In the genomic region with DNA sequence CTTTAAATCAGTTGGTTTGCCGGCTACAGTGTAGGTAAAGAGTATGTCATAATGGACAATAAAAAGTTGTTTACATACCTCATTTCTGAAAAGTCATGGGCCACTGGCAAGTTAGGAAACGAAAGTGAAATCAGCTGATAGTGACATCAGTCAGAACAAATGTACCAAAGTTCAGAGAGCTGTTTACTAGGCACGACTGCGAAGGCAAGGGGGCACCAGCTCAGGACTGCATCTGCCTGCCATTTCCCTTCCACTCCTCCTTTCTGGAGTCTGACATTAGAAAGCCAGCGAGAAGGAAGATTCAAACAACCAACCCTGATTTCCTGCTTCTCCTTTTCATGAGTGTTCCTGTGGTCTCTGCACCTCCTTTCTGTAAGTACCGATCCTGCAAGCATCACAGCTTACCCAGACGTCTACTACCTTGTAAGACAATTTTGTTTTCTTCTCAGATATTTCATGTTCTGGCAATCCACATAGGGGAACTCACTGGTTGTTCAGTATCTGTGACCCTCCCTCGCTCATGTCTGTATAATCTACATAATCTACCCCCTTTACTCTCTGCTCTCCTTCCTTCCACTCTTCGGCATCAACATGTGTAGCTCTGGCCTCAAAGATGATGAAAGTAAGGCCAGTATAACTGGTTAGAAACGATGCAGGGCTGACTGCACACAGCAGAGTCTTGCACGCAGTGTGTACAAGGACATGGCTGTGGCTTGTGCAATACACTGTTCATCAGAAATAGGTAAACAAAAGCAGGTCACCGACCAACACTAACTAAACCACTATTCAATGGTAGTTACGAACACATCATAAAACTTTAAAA, we compare ENCODE assay signal across 7 cellular contexts. TPM values are rescaled to one million over a fixed set of nuclear protein-coding genes. Genes with fewer than 3 reads are reported as not detected.
DNase-seq lines count a peak whose midpoint lies in the region; ATAC-seq, FAIRE-seq and TF ChIP-seq lines count a peak whose summit lies in the region.

A gene (plus strand): TSS at position 174 of the 823 bp plus-strand sequence. CDS start 16,370 bp downstream, outside the sequence.

- H3K9me3 ChIP-seq in OCI-LY7 (ENCODE audit: low read length) (no peaks in the 10 kb centered on the region), heart left ventricle (no peaks in the 10 kb centered on the region), small intestine (ENCODE audit: control insufficient read depth, low read depth) (no peaks in the 10 kb centered on the region)

- H3K36me3 ChIP-seq in OCI-LY7 (ENCODE audit: insufficient read depth, low read length), result no peaks in the 10 kb centered on the region
- peaks cover 0 to 18% (median 5%) of the 10 kb centered on the region in 9 donors for H3K36me3 ChIP-seq in heart left ventricle
- no peaks in the 10 kb centered on the region for H3K36me3 ChIP-seq in small intestine (ENCODE audit: control insufficient read depth in 2 of 2, insufficient read depth in 2 of 2, low read length in 2 of 2)

- TF ChIP-seq CTCF in OCI-LY7 (conservative IDR thresholded peaks at IDR 0.05; ENCODE audit: low read length) (no peak), heart left ventricle (IDR thresholded peaks at IDR 0.05) (peak in 3 of 12 donors; percentile 13 to 27 (median 23))

- 12 to 29% (median 20%) methylated on average over 13 of the region's 13 CpGs for WGBS in heart left ventricle, 4 donors
- 1 to 3% (median 2%) methylated on average over 13 of the region's 13 CpGs for WGBS in small intestine, 3 donors

- POLR2A ChIA-PET in OCI-LY7 (lab: Charles Lee), result interaction anchor here (0.6 to 3.2 kb wide), 7 partner anchors 11 to 383 kb away, joined by 3 to 12 read pairs (median 3); a partner anchor contains a TSS

- ATAC-seq in GM18517 (IDR thresholded peaks at IDR 0.05; ENCODE audit: unreplicated experiment) (peak; percentile 78), HG02678 (IDR thresholded peaks at IDR 0.05; ENCODE audit: unreplicated experiment) (peak; percentile 66), heart left ventricle (peak; percentile 67 to 89 (median 82))

- H3K27ac ChIP-seq in OCI-LY7 (ENCODE audit: low read depth, low read length, poor library complexity, severe bottlenecking), result no peak within 1 kb of the TSS
- peak within 1 kb of the TSS; percentile 88 to 99 (median 93) for H3K27ac ChIP-seq in heart left ventricle
- H3K27ac ChIP-seq in small intestine (ENCODE audit: low read depth in 1 of 2, low read length in 1 of 2), result peak within 1 kb of the TSS; percentile 87 to 93

- peaks cover 4% of the 10 kb centered on the region for H3K9me3 Mint-ChIP-seq in activated naive CD4-positive, alpha-beta T cell treated with anti-CD3 and anti-CD28 coated beads for 36 hours

- H3K27ac Mint-ChIP-seq in activated naive CD4-positive, alpha-beta T cell treated with anti-CD3 and anti-CD28 coated beads for 36 hours, result peak within 1 kb of the TSS; percentile 91

- FAIRE-seq in small intestine (lab: Jason Lieb, UNC), result no peak

- H3K4me2 ChIP-seq in OCI-LY7 (ENCODE audit: low read length), result peak within 1 kb of the TSS; percentile 58; the same call in 1 of the 2 replicates

- H4K20me1 ChIP-seq in OCI-LY7 (ENCODE audit: insufficient read depth, low read length), result no peaks in the 10 kb centered on the region

- H3K4me1 ChIP-seq in OCI-LY7 (ENCODE audit: insufficient read depth, low read length, poor library complexity, severe bottlenecking) (peaks cover 9% of the 10 kb centered on the region), heart left ventricle (peaks cover 0 to 70% (median 47%) of the 10 kb centered on the region in 12 donors), small intestine (ENCODE audit: control insufficient read depth in 2 of 2, insufficient read depth in 1 of 2, low read depth in 1 of 2, low read length in 1 of 2) (peaks cover 6% of the 10 kb centered on the region in 2 donors)

- H2AFZ ChIP-seq in OCI-LY7 (ENCODE audit: low read length), result peak within 1 kb of the TSS; percentile 67; the same call in 1 of the 2 replicates

- peak in 1 of 2 donors; percentile 71 for TF ChIP-seq POLR2A in heart left ventricle (IDR thresholded peaks at IDR 0.05)

- H3K36me3 Mint-ChIP-seq in activated naive CD4-positive, alpha-beta T cell treated with anti-CD3 and anti-CD28 coated beads for 36 hours (ENCODE audit: low read depth), result peaks cover 23% of the 10 kb centered on the region

- no peaks in the 10 kb centered on the region for H3K27me3 Mint-ChIP-seq in activated naive CD4-positive, alpha-beta T cell treated with anti-CD3 and anti-CD28 coated beads for 36 hours (ENCODE audit: low read depth)

- H3K27me3 ChIP-seq in heart left ventricle (no peaks in the 10 kb centered on the region), small intestine (ENCODE audit: control insufficient read depth in 2 of 2, insufficient read depth in 2 of 2, low read length in 2 of 2) (no peaks in the 10 kb centered on the region)

- BruUV-seq in OCI-LY7 (replicated peaks; lab: Mats Ljungman, UMichigan), result TSS peak; percentile 71

- H3K4me3 ChIP-seq in OCI-LY7 (ENCODE audit: low read depth, low read length, poor library complexity, severe bottlenecking) (peak within 1 kb of the TSS; percentile 36), heart left ventricle (peak within 1 kb of the TSS; percentile 24 to 74 (median 60)), small intestine (ENCODE audit: low read depth in 1 of 2, low read length in 2 of 2) (peak within 1 kb of the TSS; percentile 17 to 59)

- H3K9me2 ChIP-seq in OCI-LY7 (ENCODE audit: insufficient read depth, low read length), result no peaks in the 10 kb centered on the region

- no peaks in the 10 kb centered on the region for H3K79me2 ChIP-seq in OCI-LY7 (ENCODE audit: insufficient read depth, low read depth, low read length)

- intact Hi-C loops in OCI-LY7 (cut with micrococcal nuclease; ENCODE audit: unreplicated experiment), result loop anchor here (5.0 kb wide), 1 partner anchor 151 kb away; no protein-coding TSS in a partner anchor
- intact Hi-C loops in activated naive CD4-positive, alpha-beta T cell treated with anti-CD3 and anti-CD28 coated beads for 36 hours (cut with micrococcal nuclease), result loop anchor here (1.0 to 5.0 kb wide), 15 partner anchors 12 to 884 kb away; a partner anchor contains a TSS
- intact Hi-C loops in heart left ventricle (cut with DNase I), result loop anchor here in 7 of 10 donors (1.0 to 10.0 kb wide), 6 partner anchors 13 to 163 kb away; a partner anchor contains a TSS

- H3K4me1 Mint-ChIP-seq in activated naive CD4-positive, alpha-beta T cell treated with anti-CD3 and anti-CD28 coated beads for 36 hours (ENCODE audit: low read depth), result peaks cover 49% of the 10 kb centered on the region

- DNase-seq in OCI-LY7 (ENCODE audit: low spot score) (peak; percentile 31), heart left ventricle (peak in 2 of 5 donors; percentile 54 to 62), small intestine (peak; percentile 94), GF-D8 (lab: John Stamatoyannopoulos, UW) (no peak)
- peak; percentile 72 for DNase-seq in activated naive CD4-positive, alpha-beta T cell treated with anti-CD3 and anti-CD28 coated beads for 36 hours

- H3K4me3 Mint-ChIP-seq in activated naive CD4-positive, alpha-beta T cell treated with anti-CD3 and anti-CD28 coated beads for 36 hours, result peak within 1 kb of the TSS; percentile 81

- CTCF ChIA-PET in OCI-LY7 (lab: Charles Lee; ENCODE audit: unreplicated experiment), result interaction anchor here (0.6 kb wide), 1 partner anchor 1102 kb away, joined by 3 read pairs; no protein-coding TSS in a partner anchor
- CTCF ChIA-PET in activated naive CD4-positive, alpha-beta T cell treated with anti-CD3 and anti-CD28 coated beads for 36 hours (lab: Charles Lee), result interaction anchor here (0.6 to 9.8 kb wide), 4 partner anchors 11 to 500 kb away, joined by 4 to 61 read pairs (median 14); a partner anchor contains a TSS

RNA-seq across cellular contexts. Expression of the gene that starts here (rescaled TPM):
- total RNA-seq in OCI-LY7 (2014; rRNA removed; shearing (Covaris generic)), result 0.41 TPM in 1 of 2 replicates, not detected in the other
- total RNA-seq in OCI-LY7 (2022), result 1.6 and 1.7 TPM in 2 replicates
- total RNA-seq in activated naive CD4-positive, alpha-beta T cell treated with anti-CD3 and anti-CD28 coated beads for 36 hours, result 1 to 10 TPM; 8.1 to 9.2 TPM
- total RNA-seq in heart left ventricle, result 100 to 1,000 TPM in 1 of 9 donors, 10 to 100 TPM in 8; 11.9 to 131 (median 29.5) TPM
- 10 to 100 TPM in 1 of 2 donors, 1 to 10 TPM in 1; 6.7 to 26.5 TPM for polyA plus RNA-seq in heart left ventricle
- polyA plus RNA-seq in small intestine, result 10 to 100 TPM in 2 of 3 donors, 1 to 10 TPM in 1; 5.4 to 13.2 (median 11.7) TPM
